Comparison of ENCODE assay signal across 1 cellular context in genomic region chr11:69475141-69475865, GRCh38.
TF ChIP-seq lines count a peak whose summit lies in the region.

No MANE protein-coding gene starts in this region.

TF ChIP-seq in H1, 55 proteins besides CTCF, POLR2A, EP300 and RAD21:
- TF ChIP-seq RNF2 (IDR thresholded peaks at IDR 0.05; ENCODE audit: borderline replicate concordance, low read depth, low read length, missing control alignments, poor library complexity, severe bottlenecking): no peak
- TF ChIP-seq JUND (IDR thresholded peaks at IDR 0.05; ENCODE audit: low read length): no peak
- no peak for TF ChIP-seq NANOG (IDR thresholded peaks at IDR 0.05; ENCODE audit: insufficient read depth, low read depth, low read length, poor library complexity, severe bottlenecking)
- TF ChIP-seq USF2 (IDR thresholded peaks at IDR 0.05; ENCODE audit: low read length): no peak
- no peak for TF ChIP-seq ZNF274 (IDR thresholded peaks at IDR 0.05; ENCODE audit: borderline replicate concordance, extremely low read depth, low read length)
- TF ChIP-seq RBBP5 (IDR thresholded peaks at IDR 0.05; ENCODE audit: borderline replicate concordance, low read depth, low read length): no peak
- no peak for TF ChIP-seq BRCA1 (IDR thresholded peaks at IDR 0.05; ENCODE audit: low read depth, low read length)
- no peak for TF ChIP-seq GTF2F1 (IDR thresholded peaks at IDR 0.05; ENCODE audit: borderline replicate concordance, low read depth, low read length)
